Comparison of ENCODE assay signal across 1 cellular context in genomic region chr2:120398961-120399888, GRCh38.
TF ChIP-seq lines count a peak whose summit lies in the region.

No MANE protein-coding gene starts in this region.

TF ChIP-seq in HepG2, 621 proteins besides CTCF, POLR2A, EP300 and RAD21 (continued from another document and continues in another):
- TF ChIP-seq ZNF646 (CRISPR knock-in tag; IDR thresholded peaks at IDR 0.05) (no peak), FIP1L1 (IDR thresholded peaks at IDR 0.05; ENCODE audit: borderline replicate concordance, insufficient read depth, low read depth, low read length) (0 out of 2 replicates have a peak, but pooled peaks have one; percentile 73), RORA (CRISPR knock-in tag; IDR thresholded peaks at IDR 0.05) (no peak), ZNF331 (CRISPR knock-in tag; IDR thresholded peaks at IDR 0.05) (peak; percentile 74; the same call in 1 of the 2 replicates), GFI1 (CRISPR knock-in tag; IDR thresholded peaks at IDR 0.05; ENCODE audit: borderline replicate concordance) (0 out of 2 replicates have a peak, but pooled peaks have one; percentile 41), AHDC1 (CRISPR knock-in tag; IDR thresholded peaks at IDR 0.05; ENCODE audit: borderline replicate concordance) (peak; percentile 67; the same call in 1 of the 2 replicates), KAT2B (IDR thresholded peaks at IDR 0.05; ENCODE audit: borderline replicate concordance, low read depth, low read length) (no peak), ZNF678 (CRISPR knock-in tag; IDR thresholded peaks at IDR 0.05) (no peak), ZNF883 (CRISPR knock-in tag; IDR thresholded peaks at IDR 0.05; ENCODE audit: not compliant biosample characterization) (no peak), PCBP2 (optimal IDR thresholded peaks at IDR 0.05; ENCODE audit: low read depth, low read length, poor library complexity, severe bottlenecking) (no peak), SETDB1 (CRISPR knock-in tag; IDR thresholded peaks at IDR 0.05; ENCODE audit: borderline replicate concordance) (no peak), MEIS1 (CRISPR knock-in tag; IDR thresholded peaks at IDR 0.05; ENCODE audit: borderline replicate concordance) (0 out of 2 replicates have a peak, but pooled peaks have one; percentile 47), TARDBP (CRISPR knock-in tag; IDR thresholded peaks at IDR 0.05) (peak; percentile 96), MBNL3 (CRISPR knock-in tag; conservative IDR thresholded peaks at IDR 0.05) (no peak), KDM2A (CRISPR knock-in tag; IDR thresholded peaks at IDR 0.05; ENCODE audit: borderline replicate concordance, low read depth) (peak; percentile 78), SOX5 (CRISPR knock-in tag; IDR thresholded peaks at IDR 0.05; ENCODE audit: borderline replicate concordance) (peak; percentile 99), ZFYVE20 (CRISPR knock-in tag; IDR thresholded peaks at IDR 0.05; ENCODE audit: borderline replicate concordance, low read depth) (no peak), CCAR2 (optimal IDR thresholded peaks at IDR 0.05; ENCODE audit: low read depth, low read length) (no peak), DNMT3B (CRISPR knock-in tag; conservative IDR thresholded peaks at IDR 0.05) (peak; percentile 85), PHF5A (CRISPR knock-in tag; IDR thresholded peaks at IDR 0.05; ENCODE audit: low read depth, unreplicated experiment) (peak; percentile 63), TAF1 (CRISPR knock-in tag; IDR thresholded peaks at IDR 0.05) (no peak), ZNF737 (CRISPR knock-in tag; IDR thresholded peaks at IDR 0.05; ENCODE audit: borderline replicate concordance) (no peak), ESRRA (CRISPR knock-in tag; IDR thresholded peaks at IDR 0.05; ENCODE audit: low read depth) (no peak), ELK4 (CRISPR knock-in tag; IDR thresholded peaks at IDR 0.05; ENCODE audit: borderline replicate concordance) (no peak), ZNF747 (CRISPR knock-in tag; IDR thresholded peaks at IDR 0.05; ENCODE audit: borderline replicate concordance) (0 out of 2 replicates have a peak, but pooled peaks have one; percentile 42)
- TF ChIP-seq, protein P1, sequence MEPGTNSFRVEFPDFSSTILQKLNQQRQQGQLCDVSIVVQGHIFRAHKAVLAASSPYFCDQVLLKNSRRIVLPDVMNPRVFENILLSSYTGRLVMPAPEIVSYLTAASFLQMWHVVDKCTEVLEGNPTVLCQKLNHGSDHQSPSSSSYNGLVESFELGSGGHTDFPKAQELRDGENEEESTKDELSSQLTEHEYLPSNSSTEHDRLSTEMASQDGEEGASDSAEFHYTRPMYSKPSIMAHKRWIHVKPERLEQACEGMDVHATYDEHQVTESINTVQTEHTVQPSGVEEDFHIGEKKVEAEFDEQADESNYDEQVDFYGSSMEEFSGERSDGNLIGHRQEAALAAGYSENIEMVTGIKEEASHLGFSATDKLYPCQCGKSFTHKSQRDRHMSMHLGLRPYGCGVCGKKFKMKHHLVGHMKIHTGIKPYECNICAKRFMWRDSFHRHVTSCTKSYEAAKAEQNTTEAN (CRISPR knock-in tag; conservative IDR thresholded peaks at IDR 0.05) = peak; percentile 78
- TF ChIP-seq, protein P2, sequence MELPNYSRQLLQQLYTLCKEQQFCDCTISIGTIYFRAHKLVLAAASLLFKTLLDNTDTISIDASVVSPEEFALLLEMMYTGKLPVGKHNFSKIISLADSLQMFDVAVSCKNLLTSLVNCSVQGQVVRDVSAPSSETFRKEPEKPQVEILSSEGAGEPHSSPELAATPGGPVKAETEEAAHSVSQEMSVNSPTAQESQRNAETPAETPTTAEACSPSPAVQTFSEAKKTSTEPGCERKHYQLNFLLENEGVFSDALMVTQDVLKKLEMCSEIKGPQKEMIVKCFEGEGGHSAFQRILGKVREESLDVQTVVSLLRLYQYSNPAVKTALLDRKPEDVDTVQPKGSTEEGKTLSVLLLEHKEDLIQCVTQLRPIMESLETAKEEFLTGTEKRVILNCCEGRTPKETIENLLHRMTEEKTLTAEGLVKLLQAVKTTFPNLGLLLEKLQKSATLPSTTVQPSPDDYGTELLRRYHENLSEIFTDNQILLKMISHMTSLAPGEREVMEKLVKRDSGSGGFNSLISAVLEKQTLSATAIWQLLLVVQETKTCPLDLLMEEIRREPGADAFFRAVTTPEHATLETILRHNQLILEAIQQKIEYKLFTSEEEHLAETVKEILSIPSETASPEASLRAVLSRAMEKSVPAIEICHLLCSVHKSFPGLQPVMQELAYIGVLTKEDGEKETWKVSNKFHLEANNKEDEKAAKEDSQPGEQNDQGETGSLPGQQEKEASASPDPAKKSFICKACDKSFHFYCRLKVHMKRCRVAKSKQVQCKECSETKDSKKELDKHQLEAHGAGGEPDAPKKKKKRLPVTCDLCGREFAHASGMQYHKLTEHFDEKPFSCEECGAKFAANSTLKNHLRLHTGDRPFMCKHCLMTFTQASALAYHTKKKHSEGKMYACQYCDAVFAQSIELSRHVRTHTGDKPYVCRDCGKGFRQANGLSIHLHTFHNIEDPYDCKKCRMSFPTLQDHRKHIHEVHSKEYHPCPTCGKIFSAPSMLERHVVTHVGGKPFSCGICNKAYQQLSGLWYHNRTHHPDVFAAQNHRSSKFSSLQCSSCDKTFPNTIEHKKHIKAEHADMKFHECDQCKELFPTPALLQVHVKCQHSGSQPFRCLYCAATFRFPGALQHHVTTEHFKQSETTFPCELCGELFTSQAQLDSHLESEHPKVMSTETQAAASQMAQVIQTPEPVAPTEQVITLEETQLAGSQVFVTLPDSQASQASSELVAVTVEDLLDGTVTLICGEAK (IDR thresholded peaks at IDR 0.05) = no peak
- TF ChIP-seq, protein P2 (CRISPR knock-in tag; IDR thresholded peaks at IDR 0.05) = no peak
- TF ChIP-seq, protein P3, sequence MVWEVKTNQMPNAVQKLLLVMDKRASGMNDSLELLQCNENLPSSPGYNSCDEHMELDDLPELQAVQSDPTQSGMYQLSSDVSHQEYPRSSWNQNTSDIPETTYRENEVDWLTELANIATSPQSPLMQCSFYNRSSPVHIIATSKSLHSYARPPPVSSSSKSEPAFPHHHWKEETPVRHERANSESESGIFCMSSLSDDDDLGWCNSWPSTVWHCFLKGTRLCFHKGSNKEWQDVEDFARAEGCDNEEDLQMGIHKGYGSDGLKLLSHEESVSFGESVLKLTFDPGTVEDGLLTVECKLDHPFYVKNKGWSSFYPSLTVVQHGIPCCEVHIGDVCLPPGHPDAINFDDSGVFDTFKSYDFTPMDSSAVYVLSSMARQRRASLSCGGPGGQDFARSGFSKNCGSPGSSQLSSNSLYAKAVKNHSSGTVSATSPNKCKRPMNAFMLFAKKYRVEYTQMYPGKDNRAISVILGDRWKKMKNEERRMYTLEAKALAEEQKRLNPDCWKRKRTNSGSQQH (CRISPR knock-in tag; IDR thresholded peaks at IDR 0.05; ENCODE audit: low read depth) = no peak
